In genomic region chr3:377158-377561, GRCh38 we compare ENCODE assay signal across 8 cellular contexts.
DNase-seq lines count a peak whose midpoint lies in the region; ATAC-seq, FAIRE-seq and TF ChIP-seq lines count a peak whose summit lies in the region.

No MANE protein-coding gene starts in this region.

- H4K20me1 ChIP-seq in K562 (replicated peaks; ENCODE audit: control insufficient read depth, insufficient read depth, low read length) = no peaks in the 10 kb centered on the region
- no peaks in the 10 kb centered on the region for H4K20me1 ChIP-seq in neural cell (ENCODE audit: insufficient read depth)

- TF ChIP-seq RAD21 in K562 (CRISPR knock-in tag; conservative IDR thresholded peaks at IDR 0.05 in 1 of 2, IDR thresholded peaks at IDR 0.05 in 1 of 2) = peak; percentile 52 to 70
- TF ChIP-seq RAD21 in neural cell (conservative IDR thresholded peaks at IDR 0.05) = peak; percentile 88

- no peak overlapping the region for H3K4me3 ChIP-seq in HEK293 (ENCODE audit: low read depth, low read length)
- H3K4me3 ChIP-seq in K562 = no peak overlapping the region
- H3K4me3 ChIP-seq in neural cell (ENCODE audit: low read length) = no peak overlapping the region

- H3K4me1 ChIP-seq in HEK293 (ENCODE audit: control insufficient read depth, insufficient read depth, low read length) = no peaks in the 10 kb centered on the region
- no peaks in the 10 kb centered on the region for H3K4me1 ChIP-seq in K562 (replicated peaks in 1 of 2; ENCODE audit: control insufficient read depth in 2 of 2, insufficient read depth in 2 of 2, low read length in 2 of 2)

- no peak overlapping the region for H3K27ac Mint-ChIP-seq in stimulated activated effector memory CD8-positive, alpha-beta T cell treated with anti-CD3 and anti-CD28 coated beads, Interleukin-12 subunit alpha, Interleukin-12 subunit beta, amount 100 ng/mL, for 72 hours

- FAIRE-seq in K562 (lab: Jason Lieb, UNC) = no peak

- no TSS peak for BruUV-seq in K562 (replicated peaks; lab: Mats Ljungman, UMichigan)

- no peaks in the 10 kb centered on the region for H3K9me1 ChIP-seq in K562 (ENCODE audit: control insufficient read depth, insufficient read depth, low read length)

- in situ Hi-C loops in GM13977 (cut with MboI; ENCODE audit: low pct_unique_long_range_greater_than_20kb, low sequenced_read_pairs, unreplicated experiment) (no loop called here), K562 (cut with MboI) (no loop called here)

- no peaks in the 10 kb centered on the region for H3K27me3 Mint-ChIP-seq in activated T-cell treated with anti-CD3 and anti-CD28 coated beads, Interleukin-2, amount 50 U/mL, for 4 hours (ENCODE audit: low read depth)

- TF ChIP-seq POLR2A in K562 (conservative IDR thresholded peaks at IDR 0.05) = no peak

- no peaks in the 10 kb centered on the region for H3F3A ChIP-seq in neural cell (ENCODE audit: insufficient read depth, low read length, poor library complexity, severe bottlenecking)

- H2AFZ ChIP-seq in K562 (ENCODE audit: low read depth, low read length) (no peak overlapping the region), neural cell (ENCODE audit: low read depth, low read length) (no peak overlapping the region)

- DNase-seq in GM13977 (ENCODE audit: low spot score) (peak; percentile 15), NCI-H2029 (lab: John Stamatoyannopoulos, UW) (peak; percentile 14), K562 (ENCODE audit: extremely low read depth in 1 of 4, low spot score in 3 of 4) (peak in 2 of 4 experiments; percentile 5 to 20)
- DNase-seq in activated T-cell treated with anti-CD3 and anti-CD28 coated beads, Interleukin-2, amount 50 U/mL, for 4 hours = no peak
- DNase-seq in stimulated activated effector memory CD8-positive, alpha-beta T cell treated with anti-CD3 and anti-CD28 coated beads, Interleukin-12 subunit alpha, Interleukin-12 subunit beta, amount 100 ng/mL, for 72 hours (ENCODE audit: low spot score in 2 of 2) = no peak

- H3K9ac ChIP-seq in K562 (ENCODE audit: insufficient read depth in 1 of 2, low read depth in 2 of 2, low read length in 2 of 2) (no peak overlapping the region), neural cell (ENCODE audit: low read length) (no peak overlapping the region)

- H3K9me3 ChIP-seq in HEK293 (ENCODE audit: control insufficient read depth, insufficient read depth, low read depth, low read length) (no peaks in the 10 kb centered on the region), K562 (replicated peaks; ENCODE audit: control insufficient read depth, insufficient read depth, low read depth, low read length) (no peaks in the 10 kb centered on the region; the same call in 1 of the 2 replicates), neural cell (ENCODE audit: low read length) (no peaks in the 10 kb centered on the region)

- no peaks in the 10 kb centered on the region for H3K4me1 Mint-ChIP-seq in activated T-cell treated with anti-CD3 and anti-CD28 coated beads, Interleukin-2, amount 50 U/mL, for 4 hours (ENCODE audit: low read depth)
- H3K4me1 Mint-ChIP-seq in stimulated activated effector memory CD8-positive, alpha-beta T cell treated with anti-CD3 and anti-CD28 coated beads, Interleukin-12 subunit alpha, Interleukin-12 subunit beta, amount 100 ng/mL, for 72 hours = no peaks in the 10 kb centered on the region

- WGBS in K562 (ENCODE audit: insufficient coverage, low coverage, missing lambda C conversion rate) = 0% methylated on average over 3 of the region's 3 CpGs

- H3K4me3 Mint-ChIP-seq in activated T-cell treated with anti-CD3 and anti-CD28 coated beads, Interleukin-2, amount 50 U/mL, for 4 hours = no peak overlapping the region
- H3K4me3 Mint-ChIP-seq in stimulated activated effector memory CD8-positive, alpha-beta T cell treated with anti-CD3 and anti-CD28 coated beads, Interleukin-12 subunit alpha, Interleukin-12 subunit beta, amount 100 ng/mL, for 72 hours = no peak overlapping the region

- H3K36me3 Mint-ChIP-seq in activated T-cell treated with anti-CD3 and anti-CD28 coated beads, Interleukin-2, amount 50 U/mL, for 4 hours (ENCODE audit: insufficient read depth) = no peaks in the 10 kb centered on the region
- H3K36me3 Mint-ChIP-seq in stimulated activated effector memory CD8-positive, alpha-beta T cell treated with anti-CD3 and anti-CD28 coated beads, Interleukin-12 subunit alpha, Interleukin-12 subunit beta, amount 100 ng/mL, for 72 hours = no peaks in the 10 kb centered on the region

- H3K79me2 ChIP-seq in K562 (ENCODE audit: control insufficient read depth, insufficient read depth, low read length) (no peaks in the 10 kb centered on the region), neural cell (replicated peaks; ENCODE audit: insufficient read depth, low read length) (no peaks in the 10 kb centered on the region)

- TF ChIP-seq CTCF in GM13977 (IDR thresholded peaks at IDR 0.05; ENCODE audit: extremely low read depth, insufficient read depth, missing control alignments) (peak; percentile 50), HEK293 (tag by site-specific recombination; IDR thresholded peaks at IDR 0.05) (peak; percentile 31; the same call in 1 of the 2 replicates), K562 (IDR thresholded peaks at IDR 0.05 in 2 of 3, conservative IDR thresholded peaks at IDR 0.05 in 1 of 3; ENCODE audit: insufficient read depth in 2 of 3, low read depth in 1 of 3, low read length in 3 of 3) (peak in 1 of 3 experiments; percentile 26; a peak in 1 of 6 replicates), neural cell (IDR thresholded peaks at IDR 0.05; ENCODE audit: poor library complexity, severe bottlenecking) (peak; percentile 81)

- TF ChIP-seq EP300 in K562 (IDR thresholded peaks at IDR 0.05; ENCODE audit: low read length) (no peak), neural cell (conservative IDR thresholded peaks at IDR 0.05; ENCODE audit: poor library complexity, severe bottlenecking) (no peak)

- no peaks in the 10 kb centered on the region for H3K9me3 Mint-ChIP-seq in activated T-cell treated with anti-CD3 and anti-CD28 coated beads, Interleukin-2, amount 50 U/mL, for 4 hours
- peaks cover 13% of the 10 kb centered on the region for H3K9me3 Mint-ChIP-seq in stimulated activated effector memory CD8-positive, alpha-beta T cell treated with anti-CD3 and anti-CD28 coated beads, Interleukin-12 subunit alpha, Interleukin-12 subunit beta, amount 100 ng/mL, for 72 hours

- H3K4me2 ChIP-seq in K562 (ENCODE audit: insufficient read depth, low read length) = no peak overlapping the region
- H3K4me2 ChIP-seq in neural cell (ENCODE audit: low read length) = no peak overlapping the region

- H3K9me2 ChIP-seq in neural cell (ENCODE audit: insufficient read depth, low read length) = no peaks in the 10 kb centered on the region

- CTCF ChIA-PET in HEK293 (lab: Yijun Ruan, JAX) = interaction anchor here (0.8 to 0.9 kb wide), 2 partner anchors 23 to 77 kb away, joined by 3 to 5 read pairs; no protein-coding TSS in a partner anchor
- CTCF ChIA-PET in K562 (lab: Yijun Ruan, JAX; ENCODE audit: low intra/inter-chr PET ratio) = interaction anchor here (0.6 kb wide), 1 partner anchor 120 kb away, joined by 3 read pairs; no protein-coding TSS in a partner anchor

- ATAC-seq in K562 (0 out of 3 replicates have a peak, but pooled peaks have one; percentile 36), HG02970 (IDR thresholded peaks at IDR 0.05; ENCODE audit: low FRiP score, unreplicated experiment) (no peak)
- ATAC-seq in activated T-cell treated with anti-CD3 and anti-CD28 coated beads, Interleukin-2, amount 50 U/mL, for 4 hours = no peak
- no peak for ATAC-seq in stimulated activated effector memory CD8-positive, alpha-beta T cell treated with anti-CD3 and anti-CD28 coated beads, Interleukin-12 subunit alpha, Interleukin-12 subunit beta, amount 100 ng/mL, for 72 hours

- intact Hi-C loops in K562 (cut with micrococcal nuclease) = no loop called here

- H3K27me3 ChIP-seq in K562 (ENCODE audit: control insufficient read depth in 2 of 2, insufficient read depth in 2 of 2, low read length in 2 of 2) = no peaks in the 10 kb centered on the region
- H3K27me3 ChIP-seq in neural cell (ENCODE audit: insufficient read depth, low read depth, low read length) = no peaks in the 10 kb centered on the region

- H3K36me3 ChIP-seq in HEK293 (ENCODE audit: control insufficient read depth in 2 of 2, insufficient read depth in 1 of 2, low read length in 2 of 2) = no peaks in the 10 kb centered on the region
- H3K36me3 ChIP-seq in K562 (ENCODE audit: control insufficient read depth, insufficient read depth, low read length) = no peaks in the 10 kb centered on the region
- H3K36me3 ChIP-seq in neural cell (ENCODE audit: insufficient read depth, low read length) = peaks cover 4% of the 10 kb centered on the region

- POLR2A ChIA-PET in HEK293 (lab: Yijun Ruan, JAX) = no interaction called here
- POLR2A ChIA-PET in K562 (lab: Yijun Ruan, JAX) = no interaction called here

- no peak overlapping the region for H3K27ac ChIP-seq in HEK293 (ENCODE audit: extremely low read depth, low read depth, low read length)
- H3K27ac ChIP-seq in K562 (ENCODE audit: extremely low read depth, low read depth, low read length) = no peak overlapping the region
- no peak overlapping the region for H3K27ac ChIP-seq in neural cell (ENCODE audit: low read length)

TF ChIP-seq in HEK293, 187 proteins besides CTCF, POLR2A, EP300 and RAD21 (continues in another document):
- TF ChIP-seq ZNF501 (tag by site-specific recombination; IDR thresholded peaks at IDR 0.05) (0 out of 2 replicates have a peak, but pooled peaks have one; percentile 35), ZNF830 (tag by site-specific recombination; IDR thresholded peaks at IDR 0.05; ENCODE audit: low read depth) (no peak), ZNF791 (tag by site-specific recombination; IDR thresholded peaks at IDR 0.05) (no peak), ZNF157 (tag by site-specific recombination; IDR thresholded peaks at IDR 0.05) (no peak), ZNF341 (tag by site-specific recombination; IDR thresholded peaks at IDR 0.05; ENCODE audit: low read depth) (no peak)

TF ChIP-seq in neural cell, 6 proteins besides CTCF, POLR2A, EP300 and RAD21:
- TF ChIP-seq SMC3 (conservative IDR thresholded peaks at IDR 0.05; ENCODE audit: poor library complexity) (peak; percentile 86), EZH2 (IDR thresholded peaks at IDR 0.05; ENCODE audit: borderline replicate concordance, insufficient read depth, low read length, poor library complexity, severe bottlenecking) (no peak)

Comparison
In these comparisons a context has a peak if more than half of its experiments do, and no peak if none do; other contexts are left out.
1. DNase-seq: peak in GM13977 (single experiment) and NCI-H2029 (single experiment); none in activated T-cell treated with anti-CD3 and anti-CD28 coated beads, Interleukin-2, amount 50 U/mL, for 4 hours (single experiment) and stimulated activated effector memory CD8-positive, alpha-beta T cell treated with anti-CD3 and anti-CD28 coated beads, Interleukin-12 subunit alpha, Interleukin-12 subunit beta, amount 100 ng/mL, for 72 hours (0 of 2).